Comparison of ENCODE assay signal across 25 cellular contexts in genomic region chr9:37033141-37033540, GRCh38. TPM values are rescaled to one million over a fixed set of nuclear protein-coding genes. Genes with fewer than 3 reads are reported as not detected.
DNase-seq lines count a peak whose midpoint lies in the region; ATAC-seq, FAIRE-seq and TF ChIP-seq lines count a peak whose summit lies in the region.
"Had no signal": no experiment of that assay in that cellular context is flagged by ENCODE, and none has a peak within 500 bp of the region (broad histone marks: within the 10 kb centered on the region; RNA-seq: fewer than 3 reads in every experiment).

No MANE protein-coding gene starts in this region.

- H3K27me3 Mint-ChIP-seq in activated naive CD4-positive, alpha-beta T cell treated with anti-CD3 and anti-CD28 coated beads, Interleukin-2, amount 10 ng/mL, durations not matched to agents 7 days and 5 days, result peaks cover 100% of the 10 kb centered on the region
- H3K27me3 Mint-ChIP-seq in H9 (ENCODE audit: low read depth), result peaks cover 100% of the 10 kb centered on the region
- peaks cover 100% of the 10 kb centered on the region for H3K27me3 Mint-ChIP-seq in stimulated activated naive CD8-positive, alpha-beta T cell treated with anti-CD3 and anti-CD28 coated beads, Interleukin-15, amount 100 ng/mL, for 72 hours

- H3K36me3 Mint-ChIP-seq in activated naive CD4-positive, alpha-beta T cell treated with anti-CD3 and anti-CD28 coated beads, Interleukin-2, amount 10 ng/mL, durations not matched to agents 7 days and 5 days, result peaks cover 9% of the 10 kb centered on the region
- H3K36me3 Mint-ChIP-seq in activated naive CD4-positive, alpha-beta T cell treated with anti-CD3 and anti-CD28 coated beads, Interleukin-2, amount 50 U/mL, for 72 hours, result peaks cover 14 to 15% of the 10 kb centered on the region in 2 donors
- peaks cover 0 to 2% (median 0%) of the 10 kb centered on the region in 3 experiments; a peak in 2 of 7 replicates for H3K36me3 Mint-ChIP-seq in H9 (ENCODE audit: insufficient read depth in 1 of 3, low read depth in 3 of 3)

- no peak overlapping the region for H3K27ac Mint-ChIP-seq in activated naive CD4-positive, alpha-beta T cell treated with anti-CD3 and anti-CD28 coated beads, Interleukin-2, amount 10 ng/mL, durations not matched to agents 7 days and 5 days
- H3K27ac Mint-ChIP-seq in activated naive CD4-positive, alpha-beta T cell treated with anti-CD3 and anti-CD28 coated beads, Interleukin-2, amount 50 U/mL, for 72 hours, result no peak overlapping the region
- H3K27ac Mint-ChIP-seq in H9, result no peak overlapping the region
- no peak overlapping the region for H3K27ac Mint-ChIP-seq in stimulated activated naive CD8-positive, alpha-beta T cell treated with anti-CD3 and anti-CD28 coated beads, Interleukin-15, amount 100 ng/mL, for 72 hours
- H3K27ac Mint-ChIP-seq: activated CD4-positive, alpha-beta T cell treated with anti-CD3 and anti-CD28 coated beads, Interleukin-2, amount 10 ng/mL, durations not matched to agents 7 days and 5 days; activated T-cell treated with anti-CD3 and anti-CD28 coated beads, Interleukin-2, amount 50 U/mL, for 72 hours had no signal

- H2BK5ac ChIP-seq in H9 (ENCODE audit: insufficient read length, low read length), result no peak overlapping the region

- BruUV-seq in GM12878 (replicated peaks; lab: Mats Ljungman, UMichigan), result TSS peak; percentile 48

- H3K23me2 ChIP-seq in H9 (ENCODE audit: insufficient read length, low read depth, low read length, poor library complexity, severe bottlenecking), result peaks cover 45% of the 10 kb centered on the region

- in situ Hi-C loops in GM12878 (cut with MboI), result no loop called here

- no peak overlapping the region for H3T11ph ChIP-seq in H9 (ENCODE audit: low read length)

- H2BK20ac ChIP-seq in H9 (ENCODE audit: low read depth, low read length, poor library complexity, severe bottlenecking), result no peak overlapping the region

- TF ChIP-seq EP300 in GM12878 (IDR thresholded peaks at IDR 0.05; ENCODE audit: borderline replicate concordance in 1 of 2, control insufficient read depth in 1 of 2, low read depth in 2 of 2, low read length in 2 of 2), result no peak

- POLR2A ChIA-PET in GM12878 (lab: Charles Lee), result interaction anchor here (19.3 kb wide), 1 partner anchor 29 kb away, joined by 354 read pairs; no protein-coding TSS in a partner anchor

- TF ChIP-seq POLR2A in GM12878 (IDR thresholded peaks at IDR 0.05; ENCODE audit: low read depth, low read length), result no peak

- no peak for ATAC-seq in activated naive CD4-positive, alpha-beta T cell treated with anti-CD3 and anti-CD28 coated beads, Interleukin-2, amount 50 U/mL, for 72 hours
- no peak; the same call in 1 of the 3 replicates for ATAC-seq in GM12878
- ATAC-seq in stimulated activated naive CD8-positive, alpha-beta T cell treated with anti-CD3 and anti-CD28 coated beads, Interleukin-15, amount 100 ng/mL, for 72 hours, result no peak
- no peak for ATAC-seq in HG02973 (IDR thresholded peaks at IDR 0.05; ENCODE audit: unreplicated experiment)
- ATAC-seq: activated T-cell treated with anti-CD3 and anti-CD28 coated beads, Interleukin-2, amount 50 U/mL, for 72 hours; heart left ventricle had no signal

- H3K9me3 ChIP-seq in H9 (ENCODE audit: control insufficient read depth, low read depth, low read length) (no peaks in the 10 kb centered on the region), GM12878 (replicated peaks; ENCODE audit: control insufficient read depth, insufficient read depth, low read length) (no peaks in the 10 kb centered on the region)
- H3K9me3 ChIP-seq: heart left ventricle, vagina had no signal

- no peaks in the 10 kb centered on the region for H3K79me2 ChIP-seq in H9 (ENCODE audit: insufficient read depth, low read length)
- peaks cover 99% of the 10 kb centered on the region for H3K79me2 ChIP-seq in GM12878 (ENCODE audit: control insufficient read depth, insufficient read depth, low read length)

- H4K20me1 ChIP-seq in H9 (ENCODE audit: control insufficient read depth, insufficient read depth, insufficient read length) (peaks cover 3% of the 10 kb centered on the region), GM12878 (ENCODE audit: control insufficient read depth, insufficient read depth) (no peaks in the 10 kb centered on the region; the same call in 1 of the 2 replicates)

- H3K79me1 ChIP-seq in H9 (ENCODE audit: insufficient read depth, low read depth, low read length, poor library complexity, severe bottlenecking), result no peaks in the 10 kb centered on the region

- DNase-seq in activated naive CD4-positive, alpha-beta T cell treated with anti-CD3 and anti-CD28 coated beads, Interleukin-2, amount 10 ng/mL, durations not matched to agents 7 days and 5 days, result no peak
- no peak for DNase-seq in activated naive CD4-positive, alpha-beta T cell treated with anti-CD3 and anti-CD28 coated beads, Interleukin-2, amount 50 U/mL, for 72 hours (ENCODE audit: low spot score in 2 of 2)
- DNase-seq in H9 (no peak), GM12878 (ENCODE audit: low read depth, low spot score) (no peak), NCI-H2029 (lab: John Stamatoyannopoulos, UW) (no peak), HT-29 (ENCODE audit: low spot score) (no peak)
- no peak for DNase-seq in stimulated activated naive CD8-positive, alpha-beta T cell treated with anti-CD3 and anti-CD28 coated beads, Interleukin-15, amount 100 ng/mL, for 72 hours
- DNase-seq: activated CD4-positive, alpha-beta T cell treated with anti-CD3 and anti-CD28 coated beads, Interleukin-2, amount 10 ng/mL, durations not matched to agents 7 days and 5 days; activated T-cell treated with anti-CD3 and anti-CD28 coated beads, Interleukin-2, amount 50 U/mL, for 72 hours; amygdala; cerebellar nuclear complex; GDM1; GOT3; heart left ventricle; islet precursor cell; KG1; mammary epithelial cell; NCI-H1048; NCI-H2107; NCI-H524 treated with DMSO at 0.1 percent for 48 hours; OCI-M1; SIG-M5; T1000 had no signal

- H3K4ac ChIP-seq in H9 (ENCODE audit: low read depth, low read length), result no peak overlapping the region

- H3K9ac ChIP-seq in H9 (ENCODE audit: extremely low read depth, insufficient read length, low read length) (no peak overlapping the region), GM12878 (ENCODE audit: control insufficient read depth, insufficient read depth, low read length) (peak overlapping the region; percentile 90)

- no peak overlapping the region for H4K91ac ChIP-seq in H9 (ENCODE audit: insufficient read length, low read depth, low read length)

- peak overlapping the region; percentile 96 for H3K4me3 ChIP-seq in GM12878
- H3K4me3 ChIP-seq: vagina had no signal

- SMC1A ChIA-PET in GM12878 (lab: Charles Lee; ENCODE audit: uncharacterized antibody, unreplicated experiment), result no interaction called here

- TF ChIP-seq CTCF in H9 (conservative IDR thresholded peaks at IDR 0.05) (no peak), GM12878 (IDR thresholded peaks at IDR 0.05 in 2 of 3, conservative IDR thresholded peaks at IDR 0.05 in 1 of 3; ENCODE audit: control insufficient read depth in 2 of 3, extremely low read depth in 1 of 3, insufficient read depth in 1 of 3, low read depth in 3 of 3, low read length in 3 of 3) (no peak)

- no peak overlapping the region for H4K8ac ChIP-seq in H9 (replicated peaks; ENCODE audit: insufficient read length, low read depth, low read length)

- no peak overlapping the region for H2AK5ac ChIP-seq in H9 (ENCODE audit: insufficient read length, low read length)

- intact Hi-C loops in GM12878 (cut with micrococcal nuclease; ENCODE audit: unreplicated experiment), result loop anchor here (5.0 kb wide), 3 partner anchors 269 to 434 kb away; partner anchors contain the start of gene ZBTB5

- H3K36me3 ChIP-seq in GM12878 (ENCODE audit: control insufficient read depth in 2 of 2, insufficient read depth in 2 of 2, low read length in 1 of 2), result no peaks in the 10 kb centered on the region
- H3K36me3 ChIP-seq: heart left ventricle, vagina had no signal

- RAD21 ChIA-PET in GM12878 (lab: Charles Lee; ENCODE audit: unreplicated experiment), result interaction anchor here (15.2 kb wide), 1 partner anchor 34 kb away, joined by 175 read pairs; no protein-coding TSS in a partner anchor

- peaks cover 61% of the 10 kb centered on the region for H3K4me1 Mint-ChIP-seq in activated naive CD4-positive, alpha-beta T cell treated with anti-CD3 and anti-CD28 coated beads, Interleukin-2, amount 10 ng/mL, durations not matched to agents 7 days and 5 days
- peaks cover 38 to 50% of the 10 kb centered on the region in 2 experiments for H3K4me1 Mint-ChIP-seq in H9
- H3K4me1 Mint-ChIP-seq in stimulated activated naive CD8-positive, alpha-beta T cell treated with anti-CD3 and anti-CD28 coated beads, Interleukin-15, amount 100 ng/mL, for 72 hours, result peaks cover 82% of the 10 kb centered on the region

- H2AFZ ChIP-seq in H9 (ENCODE audit: low read length), result no peak overlapping the region
- no peak overlapping the region for H2AFZ ChIP-seq in GM12878 (ENCODE audit: control insufficient read depth, low read depth, low read length)

- CTCF ChIA-PET in activated naive CD4-positive, alpha-beta T cell treated with anti-CD3 and anti-CD28 coated beads, Interleukin-2, amount 10 ng/mL, durations not matched to agents 7 days and 5 days (lab: Charles Lee), result no interaction called here
- CTCF ChIA-PET in GM12878 (lab: Yijun Ruan, JAX), result interaction anchor here (1.5 to 1.6 kb wide), 3 partner anchors 34 to 49 kb away, joined by 3 to 5 read pairs (median 4); no protein-coding TSS in a partner anchor

- H2BK120ac ChIP-seq in H9 (ENCODE audit: low read depth, low read length, poor library complexity, severe bottlenecking), result no peak overlapping the region

- H3K23ac ChIP-seq in H9 (ENCODE audit: insufficient read length, low read depth, low read length), result no peak overlapping the region

- no peak overlapping the region for H4K5ac ChIP-seq in H9 (ENCODE audit: insufficient read length, low read depth, low read length)

- H3K4me2 ChIP-seq in H9 (ENCODE audit: insufficient read depth, insufficient read length, low read length), result no peak overlapping the region
- H3K4me2 ChIP-seq in GM12878 (ENCODE audit: control insufficient read depth, insufficient read depth), result peak overlapping the region; percentile 80

- TF ChIP-seq RAD21 in GM12878 (IDR thresholded peaks at IDR 0.05; ENCODE audit: insufficient read depth, low read depth, low read length), result no peak

- H3K56ac ChIP-seq in H9 (ENCODE audit: insufficient read length, low read depth, low read length), result no peak overlapping the region

- H3K18ac ChIP-seq in H9 (ENCODE audit: insufficient read length, low read depth, low read length), result no peak overlapping the region

- H3K27me3 ChIP-seq in H9 (ENCODE audit: insufficient read depth, low read length), result peaks cover 84% of the 10 kb centered on the region
- no peaks in the 10 kb centered on the region for H3K27me3 ChIP-seq in GM12878 (replicated peaks in 1 of 2; ENCODE audit: control insufficient read depth in 2 of 2, insufficient read depth in 2 of 2, low read length in 1 of 2)

- H3K4me1 ChIP-seq in H9 (ENCODE audit: insufficient read depth, low read length) (no peaks in the 10 kb centered on the region), GM12878 (ENCODE audit: control insufficient read depth, insufficient read depth, low read length) (peaks cover 24% of the 10 kb centered on the region)

- H2BK12ac ChIP-seq in H9 (ENCODE audit: insufficient read length, low read depth, low read length), result no peak overlapping the region

- H3K27ac ChIP-seq in H9 (ENCODE audit: insufficient read length, low read depth, low read length), result no peak overlapping the region
- peak overlapping the region; percentile 92 for H3K27ac ChIP-seq in GM12878 (ENCODE audit: control insufficient read depth, insufficient read depth)
- H3K27ac ChIP-seq: heart left ventricle, vagina had no signal

- FAIRE-seq in GM12878 (lab: Jason Lieb, UNC), result peak; percentile 27

- no peak overlapping the region for H2BK15ac ChIP-seq in H9 (ENCODE audit: low read depth, low read length)

- H3K4me3 Mint-ChIP-seq in activated naive CD4-positive, alpha-beta T cell treated with anti-CD3 and anti-CD28 coated beads, Interleukin-2, amount 10 ng/mL, durations not matched to agents 7 days and 5 days, result peak overlapping the region; percentile 22
- peak overlapping the region; percentile 44 to 68; a peak in 3 of 5 replicates for H3K4me3 Mint-ChIP-seq in H9
- H3K4me3 Mint-ChIP-seq in stimulated activated naive CD8-positive, alpha-beta T cell treated with anti-CD3 and anti-CD28 coated beads, Interleukin-15, amount 100 ng/mL, for 72 hours, result peak overlapping the region; percentile 46 to 49

- H3K14ac ChIP-seq in H9 (ENCODE audit: insufficient read depth, low read length), result no peak overlapping the region; the same call in 1 of the 2 replicates

- H3K9me3 Mint-ChIP-seq in activated naive CD4-positive, alpha-beta T cell treated with anti-CD3 and anti-CD28 coated beads, Interleukin-2, amount 10 ng/mL, durations not matched to agents 7 days and 5 days, result no peaks in the 10 kb centered on the region
- H3K9me3 Mint-ChIP-seq in activated naive CD4-positive, alpha-beta T cell treated with anti-CD3 and anti-CD28 coated beads, Interleukin-2, amount 50 U/mL, for 72 hours, result no peaks in the 10 kb centered on the region
- H3K9me3 Mint-ChIP-seq in H9, result peaks cover 0 to 6% of the 10 kb centered on the region in 2 experiments; a peak in 3 of 5 replicates
- no peaks in the 10 kb centered on the region for H3K9me3 Mint-ChIP-seq in stimulated activated naive CD8-positive, alpha-beta T cell treated with anti-CD3 and anti-CD28 coated beads, Interleukin-15, amount 100 ng/mL, for 72 hours
- H3K9me3 Mint-ChIP-seq: activated CD4-positive, alpha-beta T cell treated with anti-CD3 and anti-CD28 coated beads, Interleukin-2, amount 10 ng/mL, durations not matched to agents 7 days and 5 days; activated T-cell treated with anti-CD3 and anti-CD28 coated beads, Interleukin-2, amount 50 U/mL, for 72 hours had no signal

- no CpG with 5 or more reads among the region's 6 CpGs for WGBS in H9 (ENCODE audit: extremely low coverage, insufficient read length, low lambda C conversion rate)
- 0% methylated on average over 6 of the region's 6 CpGs for WGBS in GM12878 (ENCODE audit: insufficient coverage, insufficient replicate concordance, low lambda C conversion rate, missing lambda C conversion rate)

RNA-seq across cellular contexts. Expression of gene PAX5, which starts 0.9 kb away (rescaled TPM):
- 1 to 10 TPM in 1 of 2 donors, under 1 TPM in 1; 0.61 to 1.8 TPM for total RNA-seq in activated naive CD4-positive, alpha-beta T cell treated with anti-CD3 and anti-CD28 coated beads, Interleukin-2, amount 50 U/mL, for 72 hours
- total RNA-seq in H9 (2021), result 0.39 and 0.75 TPM in 2 replicates
- total RNA-seq in GM12878 (2013; cell fraction: nucleolus; rRNA removed), result 196 and 209 TPM in 2 replicates
- total RNA-seq in GM12878 (2014; rRNA removed), result 45.7 and 45.9 TPM in 2 replicates
- total RNA-seq in GM12878 (2014; rRNA removed; fragmentation: Illumina TruSeq; extraction: Trizol), result 27.3 and 28.1 TPM in 2 replicates
- 118 and 123 TPM in 2 replicates for total RNA-seq in GM12878 (2021)
- 24.5 TPM for polyA plus RNA-seq in GM12878 (2011; ENCODE audit: low read depth)
- polyA plus RNA-seq in GM12878 (2011; rRNA removed), result 12.7 and 23.6 TPM in 2 replicates
- 26.7 and 29.9 TPM in 2 replicates for polyA plus RNA-seq in GM12878 (2011; cell fraction: cytosol; rRNA removed)
- polyA plus RNA-seq in GM12878 (2011; cell fraction: nucleus; rRNA removed), result 57.1 and 80.5 TPM in 2 replicates
- 41.7 and 47.1 TPM in 2 replicates for polyA plus RNA-seq in GM12878 (2012)
- polyA plus RNA-seq in GM12878 (2014; fragmentation: Illumina TruSeq; extraction: Trizol), result 29.9 and 48.1 TPM in 2 replicates
- polyA plus RNA-seq in GM12878 (2014; fragmentation: Nextera tagmentation; extraction: Ambion mirVana), result 1 to 10 TPM; 2.2 to 2.4 TPM
- polyA plus RNA-seq in GM12878 (2014; rRNA removed), result 36.8 and 44.5 TPM in 2 replicates
- polyA plus RNA-seq in GM12878 (2016; fragmentation: Nextera tagmentation; extraction: Ambion mirVana), result 10 to 100 TPM; 31.2 to 32.6 TPM
- 57.6 and 59.1 TPM in 2 replicates for polyA minus RNA-seq in GM12878 (2011; rRNA and poly(A)+ RNA removed)
- polyA minus RNA-seq in GM12878 (2011; cell fraction: cytosol; rRNA and poly(A)+ RNA removed), result 23.0 and 30.2 TPM in 2 replicates
- 66.4 and 122 TPM in 2 replicates for polyA minus RNA-seq in GM12878 (2011; cell fraction: nucleus; rRNA and poly(A)+ RNA removed)
- not detected in 2 replicates for total RNA-seq in HT-29 (2014; rRNA removed; shearing (Covaris generic))
- total RNA-seq: mammary epithelial cell had no signal
- polyA plus RNA-seq: mammary epithelial cell had no signal

Comparison
In these comparisons a context has a peak if more than half of its experiments do, and no peak if none do; other contexts are left out.
1. RNA of gene PAX5, which starts 0.9 kb away (total RNA-seq): 27.3 to 209 TPM in GM12878; 0.61 to 1.8 TPM in activated naive CD4-positive, alpha-beta T cell treated with anti-CD3 and anti-CD28 coated beads, Interleukin-2, amount 50 U/mL, for 72 hours, 0.39 to 0.75 TPM in H9 and not detected in HT-29; every median in the first group is over 10 times any median in the second.
2. Peak in every context shown above with its lines, with median percentiles within 50 percentile points of each other: H3K4me3 Mint-ChIP-seq.